ENCODE assay signal across 8 cellular contexts in the genomic region with DNA sequence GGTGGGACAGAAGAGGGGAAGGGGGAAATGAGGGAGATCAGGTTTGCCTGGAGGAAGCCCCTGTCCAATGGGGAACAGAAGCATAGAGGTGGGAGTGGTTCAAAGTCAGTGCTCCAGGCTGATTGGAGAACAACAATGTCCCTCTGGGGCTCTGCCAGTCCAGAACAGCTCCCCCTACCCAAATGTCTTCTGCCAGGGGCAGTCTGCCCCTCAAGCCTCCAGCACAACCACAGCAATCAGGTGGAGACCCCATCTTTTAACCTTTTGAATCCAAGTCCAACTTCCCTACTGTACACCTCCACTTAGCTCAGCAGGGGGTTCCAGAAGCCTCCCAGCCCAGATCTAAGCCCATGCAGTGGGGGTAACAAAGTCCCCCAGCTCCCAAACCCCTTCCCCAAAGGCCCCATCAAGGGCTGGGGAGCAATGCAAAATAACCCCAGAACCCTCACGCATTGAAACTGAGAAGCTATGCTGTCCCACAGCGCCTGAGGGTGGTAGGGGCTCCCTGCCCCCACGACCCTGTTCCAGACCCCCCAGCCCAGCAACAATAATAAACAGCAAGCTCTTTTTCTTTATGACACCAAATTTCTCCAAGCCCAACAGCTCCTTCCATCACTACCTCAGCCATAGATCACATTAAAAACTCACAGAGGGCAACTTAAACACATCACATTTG. TPM values are rescaled to one million over a fixed set of nuclear protein-coding genes. Genes with fewer than 3 reads are reported as not detected.
DNase-seq lines count a peak whose midpoint lies in the region; ATAC-seq lines count a peak whose summit lies in the region.

No MANE protein-coding gene starts in this region.

- no peaks in the 10 kb centered on the region for H3K36me3 ChIP-seq in rectal smooth muscle tissue (ENCODE audit: control insufficient read depth, insufficient read depth, low read length)

- H3K27ac ChIP-seq in rectal smooth muscle tissue (ENCODE audit: low read depth, low read length) = peak overlapping the region; percentile 91

- peaks cover 51% of the 10 kb centered on the region for H3K4me1 ChIP-seq in rectal smooth muscle tissue (ENCODE audit: control insufficient read depth, insufficient read depth, low read length)

- DNase-seq in ELF-1 (ENCODE audit: low read depth, low spot score) (peak; percentile 76), NCI-H2171 treated with DMSO at 0.1 percent for 48 hours (lab: John Stamatoyannopoulos, UW) (peak; percentile 93), dermis blood vessel endothelial cell (peak; percentile 44), NCI-H1417 treated with DMSO at 0.1 percent for 48 hours (lab: John Stamatoyannopoulos, UW) (no peak), NCI-H146 (lab: John Stamatoyannopoulos, UW) (no peak), KG1 (lab: John Stamatoyannopoulos, UW) (no peak)

- no peak for ATAC-seq in HG03108 (IDR thresholded peaks at IDR 0.05; ENCODE audit: unreplicated experiment)

- H3K27me3 ChIP-seq in rectal smooth muscle tissue (ENCODE audit: control insufficient read depth, insufficient read depth, low read length) = no peaks in the 10 kb centered on the region

- H3K4me3 ChIP-seq in rectal smooth muscle tissue (ENCODE audit: low read length) = no peak overlapping the region

- no peak overlapping the region for H3K9ac ChIP-seq in rectal smooth muscle tissue (ENCODE audit: low read length)

RNA-seq across cellular contexts. Expression of a gene that starts 3.3 kb away (rescaled TPM):
- total RNA-seq in dermis blood vessel endothelial cell = 7.1 and 16.0 TPM in 2 replicates

RNA-seq across cellular contexts. Expression of a gene that starts 34.3 kb away (rescaled TPM):
- total RNA-seq in dermis blood vessel endothelial cell = 0.74 and 1.2 TPM in 2 replicates

Comparison
In these comparisons a context has a peak if more than half of its experiments do, and no peak if none do; other contexts are left out.
1. DNase-seq: peak in ELF-1 (single experiment), NCI-H2171 treated with DMSO at 0.1 percent for 48 hours (single experiment) and dermis blood vessel endothelial cell (single experiment); none in NCI-H1417 treated with DMSO at 0.1 percent for 48 hours (single experiment), NCI-H146 (single experiment) and KG1 (single experiment).